34 cellular contexts compared by ENCODE assay signal in the genomic region with DNA sequence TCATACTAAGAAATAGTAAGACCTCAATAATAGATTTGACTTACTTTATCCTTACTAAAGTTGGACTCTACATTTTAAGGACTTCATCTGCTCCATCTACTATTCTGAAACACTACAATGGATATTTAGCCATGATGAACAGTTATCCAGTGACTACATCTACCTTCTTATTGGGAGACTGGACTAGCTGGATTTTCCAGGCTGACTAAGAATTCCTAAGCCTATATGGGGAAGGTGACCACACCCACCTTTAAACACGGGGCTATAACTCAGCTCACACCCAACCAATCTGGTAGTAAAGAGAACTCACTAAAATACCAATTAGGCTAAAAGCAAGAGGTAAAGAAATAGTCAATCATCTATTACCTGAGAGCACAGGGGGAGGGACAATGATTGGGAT.
A peak's percentile ranks its signal among the peaks of the same experiment; 100 is the strongest.
DNase-seq lines count a peak whose midpoint lies in the region; ATAC-seq, FAIRE-seq and TF ChIP-seq lines count a peak whose summit lies in the region.
"Had no signal": no experiment of that assay in that cellular context is flagged by ENCODE, and none has a peak within 500 bp of the region (broad histone marks: within the 10 kb centered on the region; RNA-seq: fewer than 3 reads in every experiment).

No MANE protein-coding gene starts in this region.

- H4K20me1 ChIP-seq in PC-3 (ENCODE audit: low read length) = no peaks in the 10 kb centered on the region
- H4K20me1 ChIP-seq: BLaER1; BLaER1 treated with 17β-estradiol and CSF1 and Interleukin-3, amounts not matched to agents 10 nM and 100 nM had no signal

- H3K27ac Mint-ChIP-seq in HFFc6 = no peak overlapping the region
- H3K27ac Mint-ChIP-seq: B cell; CD14-positive monocyte; CD4-positive, alpha-beta memory T cell; CD4-positive, alpha-beta T cell; CD4-positive, CD25-positive, alpha-beta regulatory T cell; CD8-positive, alpha-beta memory T cell; CD8-positive, alpha-beta T cell had no signal

- CTCF ChIA-PET in PC-3 (lab: Charles Lee) = no interaction called here

- H3K27me3 Mint-ChIP-seq in HFFc6 (ENCODE audit: insufficient read depth) = no peaks in the 10 kb centered on the region
- H3K27me3 Mint-ChIP-seq: B cell; CD4-positive, alpha-beta memory T cell; CD4-positive, alpha-beta T cell; CD4-positive, CD25-positive, alpha-beta regulatory T cell; CD8-positive, alpha-beta memory T cell had no signal

- peaks cover 44% of the 10 kb centered on the region for H3K9me3 Mint-ChIP-seq in HFFc6

- 0 out of 2 replicates have a peak overlapping the region, but pooled peaks have one; percentile 14 for H3K4me2 ChIP-seq in PC-3 (ENCODE audit: low read length)
- H3K4me2 ChIP-seq: A549; BLaER1; BLaER1 treated with 17β-estradiol and CSF1 and Interleukin-3, amounts not matched to agents 10 nM and 100 nM had no signal

- FAIRE-seq in bronchial epithelial cell (lab: Jason Lieb, UNC) = no peak
- FAIRE-seq: A549, D721Med had no signal

- DNase-seq in PC-3 = peak; percentile 79
- peak; percentile 2 for DNase-seq in bronchial epithelial cell (ENCODE audit: low read depth)
- peak; percentile 30 for DNase-seq in epithelial cell of esophagus (ENCODE audit: low read depth)
- no peak for DNase-seq in breast epithelium (ENCODE audit: low spot score in 2 of 2)
- no peak for DNase-seq in HFFc6
- DNase-seq in NCI-H748 treated with DMSO at 0.1 percent for 48 hours (lab: John Stamatoyannopoulos, UW) = no peak
- DNase-seq: 8988T; ACHN; AML-193; BE2C; C1 segment of cervical spinal cord; Caco-2; Calu3; CD4-positive, alpha-beta memory T cell; CD4-positive, alpha-beta T cell; CD4-positive, CD25-positive, alpha-beta regulatory T cell; CD8-positive, alpha-beta memory T cell; CD8-positive, alpha-beta T cell; COR-L47; DMS 273 treated with DMSO at 0.1 percent for 48 hours; DMS153; DMS53; DMS79; DMS79 treated with DMSO at 0.1 percent for 48 hours; DND-41; EL had no signal

- no peak overlapping the region for H3K9ac ChIP-seq in PC-3 (ENCODE audit: low read length)
- H3K9ac ChIP-seq: BLaER1; BLaER1 treated with 17β-estradiol and CSF1 and Interleukin-3, amounts not matched to agents 10 nM and 100 nM had no signal

- H2AFZ ChIP-seq in PC-3 (ENCODE audit: low read length) = peak overlapping the region; percentile 36; the same call in 1 of the 2 replicates

- H3K9me3 ChIP-seq in PC-3 (ENCODE audit: low read length) (no peaks in the 10 kb centered on the region), breast epithelium (no peaks in the 10 kb centered on the region)
- H3K9me3 ChIP-seq: A549, BE2C, BLaER1, Caco-2 had no signal

- H3K4me3 ChIP-seq in PC-3 (ENCODE audit: low read length) = no peak overlapping the region
- no peak overlapping the region for H3K4me3 ChIP-seq in bronchial epithelial cell (ENCODE audit: low read depth, low read length)
- no peak overlapping the region for H3K4me3 ChIP-seq in epithelial cell of esophagus (ENCODE audit: low read length)
- H3K4me3 ChIP-seq in breast epithelium = no peak overlapping the region
- H3K4me3 ChIP-seq: A549; BLaER1; BLaER1 treated with 17β-estradiol and CSF1 and Interleukin-3, amounts not matched to agents 10 nM and 100 nM had no signal

- H3K27ac ChIP-seq in PC-3 (ENCODE audit: low read length) = no peak overlapping the region
- H3K27ac ChIP-seq in breast epithelium = no peak overlapping the region
- H3K27ac ChIP-seq: 22Rv1; A549; BLaER1; BLaER1 treated with 17β-estradiol and CSF1 and Interleukin-3, amounts not matched to agents 10 nM and 100 nM; C4-2B had no signal

- no peak overlapping the region for H3K4me3 Mint-ChIP-seq in HFFc6
- H3K4me3 Mint-ChIP-seq: B cell; CD14-positive monocyte; CD4-positive, alpha-beta memory T cell; CD4-positive, alpha-beta T cell; CD4-positive, CD25-positive, alpha-beta regulatory T cell; CD8-positive, alpha-beta memory T cell; CD8-positive, alpha-beta T cell had no signal

- ATAC-seq in PC-3 = peak; percentile 73
- ATAC-seq: A549; CD8-positive, alpha-beta T cell had no signal

- intact Hi-C loops in PC-3 (cut with micrococcal nuclease) = no loop called here
- intact Hi-C loops in breast epithelium (cut with DNase I; ENCODE audit: low total_unique reads) = no loop called here

- H3F3A ChIP-seq in PC-3 (ENCODE audit: low read length, unreplicated experiment) = no peaks in the 10 kb centered on the region

- H3K36me3 ChIP-seq in PC-3 (ENCODE audit: low read depth, low read length) (no peaks in the 10 kb centered on the region), bronchial epithelial cell (ENCODE audit: control insufficient read depth, insufficient read depth, low read length) (no peaks in the 10 kb centered on the region), breast epithelium (no peaks in the 10 kb centered on the region)
- H3K36me3 ChIP-seq: BE2C; BLaER1; BLaER1 treated with 17β-estradiol and CSF1 and Interleukin-3, amounts not matched to agents 10 nM and 100 nM had no signal

- no peaks in the 10 kb centered on the region; the same call in 1 of the 2 replicates for H3K36me3 Mint-ChIP-seq in HFFc6 (ENCODE audit: low read depth)
- H3K36me3 Mint-ChIP-seq: CD14-positive monocyte; CD4-positive, alpha-beta memory T cell; CD4-positive, CD25-positive, alpha-beta regulatory T cell; CD8-positive, alpha-beta memory T cell; CD8-positive, alpha-beta T cell had no signal

- peaks cover 6% of the 10 kb centered on the region; the same call in 1 of the 2 replicates for H3K4me1 ChIP-seq in PC-3 (ENCODE audit: insufficient read depth, low read length)
- H3K4me1 ChIP-seq in breast epithelium = no peaks in the 10 kb centered on the region
- H3K4me1 ChIP-seq: A549, BE2C, BLaER1, Caco-2 had no signal

- no peaks in the 10 kb centered on the region for H3K79me2 ChIP-seq in PC-3 (ENCODE audit: low read length)

- TF ChIP-seq CTCF in PC-3 (conservative IDR thresholded peaks at IDR 0.05; ENCODE audit: low read depth, low read length) (no peak), bronchial epithelial cell (IDR thresholded peaks at IDR 0.05; ENCODE audit: insufficient read depth, low read length, severe bottlenecking) (no peak), epithelial cell of esophagus (IDR thresholded peaks at IDR 0.05; ENCODE audit: insufficient read depth, low read depth, low read length, missing control alignments) (no peak), breast epithelium (IDR thresholded peaks at IDR 0.05) (no peak), HFFc6 (IDR thresholded peaks at IDR 0.05) (no peak)

- no TSS peak for BruUV-seq in PC-3 (replicated peaks; lab: Mats Ljungman, UMichigan)

- peaks cover 5% of the 10 kb centered on the region; the same call in 1 of the 2 replicates for H3K9me2 ChIP-seq in PC-3 (replicated peaks; ENCODE audit: low read length)

- no peaks in the 10 kb centered on the region for H3K27me3 ChIP-seq in PC-3 (ENCODE audit: low read length)
- no peaks in the 10 kb centered on the region for H3K27me3 ChIP-seq in bronchial epithelial cell (ENCODE audit: control insufficient read depth, insufficient read depth, low read length)
- no peaks in the 10 kb centered on the region for H3K27me3 ChIP-seq in breast epithelium
- H3K27me3 ChIP-seq: BE2C; BLaER1; BLaER1 treated with 17β-estradiol and CSF1 and Interleukin-3, amounts not matched to agents 10 nM and 100 nM had no signal

- POLR2A ChIA-PET in PC-3 (lab: Charles Lee; ENCODE audit: unreplicated experiment) = no interaction called here

- TF ChIP-seq POLR2A in breast epithelium (IDR thresholded peaks at IDR 0.05) = no peak

- no peaks in the 10 kb centered on the region for H3K4me1 Mint-ChIP-seq in HFFc6 (ENCODE audit: low read depth)
- H3K4me1 Mint-ChIP-seq: B cell; CD14-positive monocyte; CD4-positive, alpha-beta memory T cell; CD4-positive, CD25-positive, alpha-beta regulatory T cell; CD8-positive, alpha-beta memory T cell had no signal

Comparison
In these comparisons a context has a peak if more than half of its experiments do, and no peak if none do; other contexts are left out.
1. DNase-seq: peak in PC-3 (single experiment), bronchial epithelial cell (single experiment) and epithelial cell of esophagus (single experiment); none in breast epithelium (0 of 2), HFFc6 (single experiment) and NCI-H748 treated with DMSO at 0.1 percent for 48 hours (single experiment).